ENCODE assay signal across 10 cellular contexts in the genomic region with DNA sequence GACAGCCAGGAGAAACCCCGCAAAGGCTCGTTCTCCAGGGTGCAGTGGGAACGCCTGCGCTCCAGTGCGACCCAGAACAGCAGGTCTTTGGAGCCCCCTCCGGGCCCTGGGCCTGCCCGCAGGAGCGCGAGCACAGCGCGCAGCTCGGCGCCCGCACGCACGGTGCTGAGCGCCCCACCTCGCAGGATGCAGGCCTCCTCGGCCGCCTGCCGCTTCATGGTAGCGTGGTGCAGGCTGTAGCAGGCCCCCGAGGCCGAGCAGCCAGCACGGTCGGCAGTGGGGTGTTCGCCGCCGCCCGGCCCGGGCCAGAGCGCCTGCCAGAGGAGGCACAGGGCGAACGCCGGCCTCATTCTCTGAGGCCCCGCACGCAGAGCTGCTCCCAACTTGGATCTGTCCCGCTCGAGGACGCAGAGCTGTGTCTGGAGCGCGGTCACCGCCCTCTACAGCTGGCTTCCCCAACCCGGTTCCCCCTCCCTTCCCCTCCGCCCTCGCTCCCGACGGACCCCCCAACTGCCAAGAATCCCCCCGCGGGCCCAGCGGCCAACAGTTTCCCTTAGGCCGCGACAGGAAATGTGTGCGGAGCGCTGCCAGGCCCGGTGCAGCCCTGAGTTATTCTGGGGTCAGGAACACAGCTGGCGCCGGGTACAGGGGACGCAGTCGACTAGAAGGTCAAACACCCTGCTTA. TPM values are rescaled to one million over a fixed set of nuclear protein-coding genes. Genes with fewer than 3 reads are reported as not detected.
A peak's percentile ranks its signal among the peaks of the same experiment; 100 is the strongest.
DNase-seq lines count a peak whose midpoint lies in the region; ATAC-seq, FAIRE-seq and TF ChIP-seq lines count a peak whose summit lies in the region.
"Had no signal": no experiment of that assay in that cellular context is flagged by ENCODE, and none has a peak within 500 bp of the region (broad histone marks: within the 10 kb centered on the region; RNA-seq: fewer than 3 reads in every experiment).

Gene CLEC14A, minus strand, starts transcription at position 421 of the 685 bp plus-strand sequence. Its CDS starts 71 bp downstream, at position 350.

- H3K79me2 ChIP-seq in GM23248 (ENCODE audit: insufficient read depth): no peaks in the 10 kb centered on the region
- H3K79me2 ChIP-seq in astrocyte (ENCODE audit: insufficient read depth, low read length): no peaks in the 10 kb centered on the region

- TF ChIP-seq CTCF in astrocyte (IDR thresholded peaks at IDR 0.05; ENCODE audit: insufficient read depth, low read depth, low read length): no peak
- no peak for TF ChIP-seq CTCF in GM13977 (IDR thresholded peaks at IDR 0.05; ENCODE audit: extremely low read depth, insufficient read depth, missing control alignments)

- in situ Hi-C loops in GM23248 (cut with MboI) (no loop called here), GM13977 (cut with MboI; ENCODE audit: low pct_unique_long_range_greater_than_20kb, low sequenced_read_pairs, unreplicated experiment) (no loop called here)

- 0 out of 2 replicates have a peak, but pooled peaks cover 8% of the 10 kb centered on the region for H3F3A ChIP-seq in GM23248 (ENCODE audit: insufficient read depth)

- 27 to 38% methylated on average over 46 to 54 of the region's 60 CpGs for WGBS in GM23248 (ENCODE audit: low coverage in 1 of 2, low lambda C conversion rate in 2 of 2, missing lambda C conversion rate in 2 of 2), 2 experiments

- H3K9me3 Mint-ChIP-seq in astrocyte (ENCODE audit: unreplicated experiment): peaks cover 3% of the 10 kb centered on the region

- no peaks in the 10 kb centered on the region for H3K36me3 Mint-ChIP-seq in astrocyte (ENCODE audit: low read depth, unreplicated experiment)

- no peak for ATAC-seq in GM19351 (IDR thresholded peaks at IDR 0.05; ENCODE audit: unreplicated experiment)

- H3K36me3 ChIP-seq in GM23248 (ENCODE audit: low read depth) (no peaks in the 10 kb centered on the region), astrocyte (ENCODE audit: insufficient read depth, low read length) (no peaks in the 10 kb centered on the region), skeletal muscle satellite cell (ENCODE audit: insufficient read depth, low read length) (no peaks in the 10 kb centered on the region)

- peaks cover 7% of the 10 kb centered on the region; the same call in 1 of the 2 replicates for H3K4me1 ChIP-seq in GM23248 (ENCODE audit: insufficient read depth)
- H3K4me1 ChIP-seq in astrocyte (ENCODE audit: insufficient read depth, low read length): peaks cover 5% of the 10 kb centered on the region
- H3K4me1 ChIP-seq in skeletal muscle satellite cell (ENCODE audit: control insufficient read depth, insufficient read depth, low read length): peaks cover 10% of the 10 kb centered on the region

- no peak for FAIRE-seq in astrocyte (lab: Jason Lieb, UNC)
- FAIRE-seq: endometrium had no signal

- H3K9me2 ChIP-seq in GM23248 (ENCODE audit: insufficient read depth): no peaks in the 10 kb centered on the region

- peak within 1 kb of the TSS; percentile 63 for H3K4me3 ChIP-seq in GM23248
- peak within 1 kb of the TSS; percentile 53 for H3K4me3 ChIP-seq in astrocyte (ENCODE audit: insufficient read depth, low read depth, low read length)
- peak within 1 kb of the TSS; percentile 63 for H3K4me3 ChIP-seq in iPS-18c (ENCODE audit: insufficient read depth, low read depth, low read length)
- peak within 1 kb of the TSS; percentile 49 for H3K4me3 ChIP-seq in skeletal muscle satellite cell (ENCODE audit: low read length)

- H3K27ac ChIP-seq in GM23248 (no peak within 1 kb of the TSS), astrocyte (ENCODE audit: low read depth, low read length) (no peak within 1 kb of the TSS)
- H3K27ac ChIP-seq: HL-60 had no signal

- H2AFZ ChIP-seq in GM23248 (peak within 1 kb of the TSS; percentile 72), astrocyte (ENCODE audit: low read depth, low read length) (peak within 1 kb of the TSS; percentile 86)

- H3K27me3 ChIP-seq in GM23248 (replicated peaks; ENCODE audit: insufficient read depth): 0 out of 2 replicates have a peak, but pooled peaks cover 4% of the 10 kb centered on the region
- peaks cover 13% of the 10 kb centered on the region for H3K27me3 ChIP-seq in astrocyte (ENCODE audit: insufficient read depth, low read length)
- no peaks in the 10 kb centered on the region for H3K27me3 ChIP-seq in skeletal muscle satellite cell (ENCODE audit: control insufficient read depth, insufficient read depth, low read length)

- peaks cover 7% of the 10 kb centered on the region for H3K4me1 Mint-ChIP-seq in astrocyte (ENCODE audit: low read depth, unreplicated experiment)

- no peak within 1 kb of the TSS for H3K27ac Mint-ChIP-seq in astrocyte (ENCODE audit: unreplicated experiment)

- H3K9me3 ChIP-seq in GM23248 (ENCODE audit: low read depth): no peaks in the 10 kb centered on the region
- H3K9me3 ChIP-seq in astrocyte (ENCODE audit: insufficient read depth, low read depth, low read length): peaks cover 3% of the 10 kb centered on the region
- H3K9me3 ChIP-seq in iPS-18c (ENCODE audit: control insufficient read depth, insufficient read depth, low read length): no peaks in the 10 kb centered on the region
- H3K9me3 ChIP-seq in skeletal muscle satellite cell (replicated peaks; ENCODE audit: low read length): no peaks in the 10 kb centered on the region

- no peak within 1 kb of the TSS for H3K9ac ChIP-seq in GM23248
- H3K9ac ChIP-seq in astrocyte (ENCODE audit: low read length): no peak within 1 kb of the TSS
- no peak within 1 kb of the TSS for H3K9ac ChIP-seq in skeletal muscle satellite cell (ENCODE audit: low read depth, low read length)

- DNase-seq in GM23248 (peak; percentile 23), astrocyte (ENCODE audit: low read depth) (peak; percentile 6), RKO (ENCODE audit: low spot score) (no peak), GM13977 (ENCODE audit: low spot score) (no peak), COLO829 (ENCODE audit: low spot score) (no peak)

- H4K20me1 ChIP-seq in GM23248 (ENCODE audit: insufficient read depth): no peaks in the 10 kb centered on the region
- no peaks in the 10 kb centered on the region for H4K20me1 ChIP-seq in astrocyte (ENCODE audit: insufficient read depth, low read length)

- H3K4me3 Mint-ChIP-seq in astrocyte (ENCODE audit: unreplicated experiment): peak within 1 kb of the TSS; percentile 34

- H3K4me2 ChIP-seq in GM23248 (ENCODE audit: unreplicated experiment) (peak within 1 kb of the TSS; percentile 56), astrocyte (ENCODE audit: low read length) (peak within 1 kb of the TSS; percentile 86), skeletal muscle satellite cell (ENCODE audit: low read length) (peak within 1 kb of the TSS; percentile 84)

- H3K27me3 Mint-ChIP-seq in astrocyte (ENCODE audit: low read depth, unreplicated experiment): peaks cover 31% of the 10 kb centered on the region

RNA-seq across cellular contexts. Expression of gene CLEC14A, which starts in this region (rescaled TPM):
- total RNA-seq in GM23248 (2014; rRNA removed; shearing (Covaris generic)): 0.63 TPM in 1 of 2 replicates, not detected in the other
- 0.10 TPM in 1 of 2 replicates, not detected in the other for polyA plus RNA-seq in GM23248 (2016; fragmentation: Nextera tagmentation; extraction: Ambion mirVana)
- not detected in 2 replicates for total RNA-seq in astrocyte
- 0.22 and 0.51 TPM in 2 replicates for total RNA-seq in skeletal muscle satellite cell (2012; rRNA removed)

Comparison
In these comparisons a context has a peak if more than half of its experiments do, and no peak if none do; other contexts are left out.
1. Peak in DNase-seq, H3K4me3 ChIP-seq and H3K4me2 ChIP-seq in GM23248; RNA of the gene not detected or under 1 TPM.
2. Peak in DNase-seq, H3K4me3 ChIP-seq and H3K4me2 ChIP-seq in astrocyte; RNA of the gene not detected or under 1 TPM.